In the genomic region with DNA sequence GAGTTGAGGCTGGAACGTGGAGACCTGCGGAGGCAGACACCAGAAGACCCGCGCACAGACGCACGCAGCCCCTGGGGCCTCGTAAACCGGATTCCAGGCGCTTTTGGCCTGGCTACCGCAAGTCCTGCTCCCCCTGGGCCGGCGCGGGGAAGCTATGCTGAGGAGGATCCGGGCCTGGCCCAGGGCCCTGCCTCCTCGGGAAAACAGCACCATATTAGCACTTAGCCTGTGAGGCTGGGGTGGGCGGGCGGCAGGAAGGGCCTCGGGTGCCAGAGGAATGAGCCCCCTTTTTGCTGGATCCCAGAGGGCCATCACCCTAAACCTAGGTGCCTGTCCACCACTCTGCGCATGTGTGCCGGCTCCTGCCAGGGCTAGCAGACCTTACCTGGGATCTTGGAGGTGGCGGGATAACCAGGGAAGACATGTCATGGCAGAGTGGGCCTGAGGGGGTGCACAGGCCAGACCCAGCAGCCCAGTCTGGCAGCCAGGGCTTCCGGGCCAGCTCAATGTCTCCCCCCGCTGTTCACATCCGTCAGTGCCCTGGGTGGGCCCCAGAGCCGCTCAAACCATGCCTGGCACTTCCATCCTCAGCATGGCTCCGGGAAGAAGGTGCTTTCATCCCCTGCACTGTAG, we compare ENCODE assay signal across 11 cellular contexts. TPM values are rescaled to one million over a fixed set of nuclear protein-coding genes. Genes with fewer than 3 reads are reported as not detected.
DNase-seq lines count a peak whose midpoint lies in the region; ATAC-seq and TF ChIP-seq lines count a peak whose summit lies in the region.
"Had no signal": no experiment of that assay in that cellular context is flagged by ENCODE, and none has a peak within 500 bp of the region (broad histone marks: within the 10 kb centered on the region; RNA-seq: fewer than 3 reads in every experiment).

No MANE protein-coding gene starts in this region.

- peak; percentile 39 for ATAC-seq in left ventricle myocardium superior
- ATAC-seq in stimulated activated naive B cell treated with anti-CD40 and anti-IgM and Interleukin-4, amounts not matched to agents 10 μg/mL and 1 μg/mL and 100 μg/mL, for 72 hours (replicated peaks), result peak; percentile 42 to 50

- peaks cover 23 to 35% of the 10 kb centered on the region in 2 donors for H3K4me1 Mint-ChIP-seq in stimulated activated naive B cell treated with anti-CD40 and anti-IgM and Interleukin-4, amounts not matched to agents 10 μg/mL and 1 μg/mL and 100 μg/mL, for 72 hours

- DNase-seq in GM13976 (ENCODE audit: low spot score) (peak; percentile 57), RWPE1 (ENCODE audit: low spot score) (no peak), left ventricle myocardium superior (no peak), NOMO-1 treated with dmso at 0.1 percent for 144 hours (lab: John Stamatoyannopoulos, UW; ENCODE audit: unreplicated experiment) (no peak), NCI-H2196 (lab: John Stamatoyannopoulos, UW; ENCODE audit: unreplicated experiment) (no peak), NCI-H1048 (lab: John Stamatoyannopoulos, UW) (no peak)
- DNase-seq in stimulated activated naive B cell treated with anti-CD40 and anti-IgM and Interleukin-4, amounts not matched to agents 10 μg/mL and 1 μg/mL and 100 μg/mL, for 72 hours, result no peak
- DNase-seq: GOT3; NCI-H2029; stimulated activated CD4-positive, alpha-beta T cell treated with anti-CD3 and anti-CD28 coated beads, Interleukin-1b, Interleukin-23, amount 100 ng/mL, for 48 hours had no signal

- no peak overlapping the region for H3K27ac Mint-ChIP-seq in stimulated activated naive B cell treated with anti-CD40 and anti-IgM and Interleukin-4, amounts not matched to agents 10 μg/mL and 1 μg/mL and 100 μg/mL, for 72 hours

- TF ChIP-seq CTCF in GM13976 (IDR thresholded peaks at IDR 0.05; ENCODE audit: borderline replicate concordance, control extremely low read depth, extremely low read depth, insufficient read depth, missing control alignments) (no peak), RWPE1 (conservative IDR thresholded peaks at IDR 0.05; ENCODE audit: low read depth) (no peak)

- H3K36me3 Mint-ChIP-seq in stimulated activated naive B cell treated with anti-CD40 and anti-IgM and Interleukin-4, amounts not matched to agents 10 μg/mL and 1 μg/mL and 100 μg/mL, for 72 hours, result peaks cover 37 to 51% of the 10 kb centered on the region in 2 donors

- CTCF ChIA-PET in RWPE1 (lab: Yijun Ruan, JAX), result interaction anchor here (0.5 kb wide), 1 partner anchor 293 kb away, joined by 4 read pairs; no protein-coding TSS in a partner anchor

- no peaks in the 10 kb centered on the region for H3K27me3 Mint-ChIP-seq in stimulated activated naive B cell treated with anti-CD40 and anti-IgM and Interleukin-4, amounts not matched to agents 10 μg/mL and 1 μg/mL and 100 μg/mL, for 72 hours

- H3K9me3 Mint-ChIP-seq in stimulated activated naive B cell treated with anti-CD40 and anti-IgM and Interleukin-4, amounts not matched to agents 10 μg/mL and 1 μg/mL and 100 μg/mL, for 72 hours, result no peaks in the 10 kb centered on the region

- intact Hi-C loops in left ventricle myocardium superior (cut with micrococcal nuclease), result no loop called here

- H3K4me3 Mint-ChIP-seq in stimulated activated naive B cell treated with anti-CD40 and anti-IgM and Interleukin-4, amounts not matched to agents 10 μg/mL and 1 μg/mL and 100 μg/mL, for 72 hours, result no peak overlapping the region

- POLR2A ChIA-PET in RWPE1 (lab: Yijun Ruan, JAX; ENCODE audit: low non-redundant PET), result interaction anchor here (0.5 kb wide), 1 partner anchor 19 kb away, joined by 5 read pairs; no protein-coding TSS in a partner anchor

- in situ Hi-C loops in GM13976 (cut with MboI; ENCODE audit: low sequenced_read_pairs, unreplicated experiment), result no loop called here

- H3K27ac ChIP-seq in RWPE1, result peak overlapping the region; percentile 40

RNA-seq across cellular contexts. Expression of a gene that starts 7.3 kb away (rescaled TPM):
- total RNA-seq in left ventricle myocardium superior, result 36.0 TPM

RNA-seq across cellular contexts. Expression of a gene that starts 13.1 kb away (rescaled TPM):
- total RNA-seq in left ventricle myocardium superior, result 81.7 TPM
- total RNA-seq: activated CD8-positive, alpha-beta memory T cell treated with anti-CD3 and anti-CD28 coated beads for 36 hours had no signal

RNA-seq across cellular contexts. Expression of a gene that starts 22.8 kb away (rescaled TPM):
- total RNA-seq in left ventricle myocardium superior, result 180 TPM

RNA-seq across cellular contexts. Expression of a gene that starts 25.7 kb away (rescaled TPM):
- 2.5 TPM for total RNA-seq in left ventricle myocardium superior

RNA-seq across cellular contexts. Expression of a gene that starts 45.6 kb away (rescaled TPM):
- 5.2 TPM for total RNA-seq in left ventricle myocardium superior
